In genomic region chr6:56514395-56514794, GRCh38 we compare ENCODE assay signal across 16 cellular contexts.
DNase-seq lines count a peak whose midpoint lies in the region; ATAC-seq and TF ChIP-seq lines count a peak whose summit lies in the region.
"Had no signal": no experiment of that assay in that cellular context is flagged by ENCODE, and none has a peak within 500 bp of the region (broad histone marks: within the 10 kb centered on the region; RNA-seq: fewer than 3 reads in every experiment).

No MANE protein-coding gene starts in this region.

- H3K4me1 Mint-ChIP-seq in chondrocyte (ENCODE audit: low read depth), result peaks cover 29% of the 10 kb centered on the region
- peaks cover 3% of the 10 kb centered on the region for H3K4me1 Mint-ChIP-seq in osteocyte (ENCODE audit: unreplicated experiment)

- H3K27me3 Mint-ChIP-seq in chondrocyte (ENCODE audit: low read depth), result no peaks in the 10 kb centered on the region
- H3K27me3 Mint-ChIP-seq in osteocyte (ENCODE audit: unreplicated experiment), result no peaks in the 10 kb centered on the region

- H3K27ac Mint-ChIP-seq in chondrocyte (ENCODE audit: unreplicated experiment) (peak overlapping the region; percentile 45), osteocyte (ENCODE audit: unreplicated experiment) (no peak overlapping the region)
- H3K27ac Mint-ChIP-seq: activated T-helper 2 cell treated with anti-CD3 and anti-CD28 coated beads, Interferon-gamma antibody, Interleukin-2, Interleukin-4, amounts not matched to agents 10 μg/mL and 5 μg/mL and 100 μg/mL, durations not matched to agents 14 hours and 24 hours and 36 hours; T-helper 1 cell treated with Interleukin-12 subunit alpha and Interleukin-12 subunit beta and Interleukin-4 antibody, amounts not matched to agents 30 μg/mL and 1 μg/mL, for 36 hours had no signal

- peaks cover 13% of the 10 kb centered on the region for H3K36me3 Mint-ChIP-seq in chondrocyte (ENCODE audit: low read depth)
- H3K36me3 Mint-ChIP-seq in osteocyte (ENCODE audit: unreplicated experiment), result peaks cover 36% of the 10 kb centered on the region

- TF ChIP-seq CTCF in chondrocyte (IDR thresholded peaks at IDR 0.05) (no peak), osteocyte (IDR thresholded peaks at IDR 0.05) (no peak)

- H3K4me3 ChIP-seq in skeletal muscle cell (ENCODE audit: low read depth, low read length), result no peak overlapping the region
- H3K4me3 ChIP-seq: colonic mucosa, skin epidermis had no signal

- H3K4me3 Mint-ChIP-seq in chondrocyte (ENCODE audit: unreplicated experiment) (no peak overlapping the region), osteocyte (ENCODE audit: unreplicated experiment) (no peak overlapping the region)
- H3K4me3 Mint-ChIP-seq: CD14-positive monocyte; T-helper 1 cell treated with Interleukin-12 subunit alpha and Interleukin-12 subunit beta and Interleukin-4 antibody, amounts not matched to agents 30 μg/mL and 1 μg/mL, for 36 hours had no signal

- no peak for ATAC-seq in HG02763 (IDR thresholded peaks at IDR 0.05; ENCODE audit: unreplicated experiment)
- no peak for ATAC-seq in HG02623 (IDR thresholded peaks at IDR 0.05; ENCODE audit: unreplicated experiment)

- peak; percentile 15 for DNase-seq in H4 (ENCODE audit: low spot score)
- DNase-seq in chondrocyte (ENCODE audit: low spot score), result no peak
- peak; percentile 17 for DNase-seq in left kidney (ENCODE audit: low read depth, low spot score)
- DNase-seq in skeletal muscle cell (ENCODE audit: low read depth), result peak; percentile 69
- no peak for DNase-seq in osteocyte (ENCODE audit: extremely low spot score, unreplicated experiment)
- DNase-seq in activated effector memory CD4-positive, alpha-beta T cell treated with Interleukin-2 at 50 U/mL for 16 hours, result no peak
- DNase-seq: colonic mucosa; DMS53; NCI-H1092 treated with DMSO at 0.1 percent for 48 hours; stimulated activated CD4-positive, alpha-beta T cell treated with anti-CD3 and anti-CD28 coated beads, Interleukin-4, amount 100 ng/mL, for 4 hours had no signal

- H3K9me3 Mint-ChIP-seq in chondrocyte (ENCODE audit: low read depth) (no peaks in the 10 kb centered on the region), osteocyte (ENCODE audit: unreplicated experiment) (peaks cover 7% of the 10 kb centered on the region)
- H3K9me3 Mint-ChIP-seq: activated T-helper 2 cell treated with anti-CD3 and anti-CD28 coated beads, Interferon-gamma antibody, Interleukin-2, Interleukin-4, amounts not matched to agents 10 μg/mL and 5 μg/mL and 100 μg/mL, durations not matched to agents 14 hours and 24 hours and 36 hours; CD14-positive monocyte; T-helper 1 cell treated with Interleukin-12 subunit alpha and Interleukin-12 subunit beta and Interleukin-4 antibody, amounts not matched to agents 30 μg/mL and 1 μg/mL, for 36 hours had no signal

Comparison
In these comparisons a context has a peak if more than half of its experiments do, and no peak if none do; other contexts are left out.
1. DNase-seq: peak in H4 (single experiment), left kidney (single experiment) and skeletal muscle cell (single experiment); none in chondrocyte (single experiment), osteocyte (single experiment) and activated effector memory CD4-positive, alpha-beta T cell treated with Interleukin-2 at 50 U/mL for 16 hours (single experiment).